ENCODE assay signal across 1 cellular context in the genomic region with DNA sequence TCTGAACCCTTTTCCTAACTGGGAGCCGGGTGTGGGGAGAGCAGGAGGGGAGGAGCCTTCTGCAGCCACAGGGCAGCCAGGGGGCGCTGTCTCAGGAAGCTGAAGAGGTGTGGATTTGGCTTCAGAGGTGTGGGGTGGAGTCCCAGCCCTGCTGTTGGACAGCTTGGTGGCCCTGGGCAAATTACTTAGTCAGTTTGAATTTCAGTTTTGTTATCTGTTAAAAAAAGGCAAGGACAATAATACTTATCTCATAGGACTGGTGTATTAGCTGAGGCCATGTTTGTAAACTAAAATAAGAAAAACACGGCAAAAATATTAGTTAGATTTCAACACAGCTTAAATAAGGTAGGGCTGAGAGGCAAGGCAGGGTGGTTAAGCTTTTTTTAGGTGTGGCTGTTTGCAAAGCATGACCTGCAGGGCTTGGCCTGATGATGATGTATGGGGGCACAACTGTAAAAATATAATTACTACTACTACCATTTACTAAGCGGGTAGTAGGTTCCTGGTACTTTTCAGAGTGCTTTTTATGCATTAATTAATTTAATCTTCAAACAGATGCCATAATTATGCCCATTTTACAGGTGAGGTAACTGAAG.
A peak's percentile ranks its signal among the peaks of the same experiment; 100 is the strongest.
TF ChIP-seq lines count a peak whose summit lies in the region.

No MANE protein-coding gene starts in this region.

TF ChIP-seq in K562, 482 proteins besides CTCF, POLR2A, EP300 and RAD21 (continued from another document and continues in another):
- TF ChIP-seq, protein P1, sequence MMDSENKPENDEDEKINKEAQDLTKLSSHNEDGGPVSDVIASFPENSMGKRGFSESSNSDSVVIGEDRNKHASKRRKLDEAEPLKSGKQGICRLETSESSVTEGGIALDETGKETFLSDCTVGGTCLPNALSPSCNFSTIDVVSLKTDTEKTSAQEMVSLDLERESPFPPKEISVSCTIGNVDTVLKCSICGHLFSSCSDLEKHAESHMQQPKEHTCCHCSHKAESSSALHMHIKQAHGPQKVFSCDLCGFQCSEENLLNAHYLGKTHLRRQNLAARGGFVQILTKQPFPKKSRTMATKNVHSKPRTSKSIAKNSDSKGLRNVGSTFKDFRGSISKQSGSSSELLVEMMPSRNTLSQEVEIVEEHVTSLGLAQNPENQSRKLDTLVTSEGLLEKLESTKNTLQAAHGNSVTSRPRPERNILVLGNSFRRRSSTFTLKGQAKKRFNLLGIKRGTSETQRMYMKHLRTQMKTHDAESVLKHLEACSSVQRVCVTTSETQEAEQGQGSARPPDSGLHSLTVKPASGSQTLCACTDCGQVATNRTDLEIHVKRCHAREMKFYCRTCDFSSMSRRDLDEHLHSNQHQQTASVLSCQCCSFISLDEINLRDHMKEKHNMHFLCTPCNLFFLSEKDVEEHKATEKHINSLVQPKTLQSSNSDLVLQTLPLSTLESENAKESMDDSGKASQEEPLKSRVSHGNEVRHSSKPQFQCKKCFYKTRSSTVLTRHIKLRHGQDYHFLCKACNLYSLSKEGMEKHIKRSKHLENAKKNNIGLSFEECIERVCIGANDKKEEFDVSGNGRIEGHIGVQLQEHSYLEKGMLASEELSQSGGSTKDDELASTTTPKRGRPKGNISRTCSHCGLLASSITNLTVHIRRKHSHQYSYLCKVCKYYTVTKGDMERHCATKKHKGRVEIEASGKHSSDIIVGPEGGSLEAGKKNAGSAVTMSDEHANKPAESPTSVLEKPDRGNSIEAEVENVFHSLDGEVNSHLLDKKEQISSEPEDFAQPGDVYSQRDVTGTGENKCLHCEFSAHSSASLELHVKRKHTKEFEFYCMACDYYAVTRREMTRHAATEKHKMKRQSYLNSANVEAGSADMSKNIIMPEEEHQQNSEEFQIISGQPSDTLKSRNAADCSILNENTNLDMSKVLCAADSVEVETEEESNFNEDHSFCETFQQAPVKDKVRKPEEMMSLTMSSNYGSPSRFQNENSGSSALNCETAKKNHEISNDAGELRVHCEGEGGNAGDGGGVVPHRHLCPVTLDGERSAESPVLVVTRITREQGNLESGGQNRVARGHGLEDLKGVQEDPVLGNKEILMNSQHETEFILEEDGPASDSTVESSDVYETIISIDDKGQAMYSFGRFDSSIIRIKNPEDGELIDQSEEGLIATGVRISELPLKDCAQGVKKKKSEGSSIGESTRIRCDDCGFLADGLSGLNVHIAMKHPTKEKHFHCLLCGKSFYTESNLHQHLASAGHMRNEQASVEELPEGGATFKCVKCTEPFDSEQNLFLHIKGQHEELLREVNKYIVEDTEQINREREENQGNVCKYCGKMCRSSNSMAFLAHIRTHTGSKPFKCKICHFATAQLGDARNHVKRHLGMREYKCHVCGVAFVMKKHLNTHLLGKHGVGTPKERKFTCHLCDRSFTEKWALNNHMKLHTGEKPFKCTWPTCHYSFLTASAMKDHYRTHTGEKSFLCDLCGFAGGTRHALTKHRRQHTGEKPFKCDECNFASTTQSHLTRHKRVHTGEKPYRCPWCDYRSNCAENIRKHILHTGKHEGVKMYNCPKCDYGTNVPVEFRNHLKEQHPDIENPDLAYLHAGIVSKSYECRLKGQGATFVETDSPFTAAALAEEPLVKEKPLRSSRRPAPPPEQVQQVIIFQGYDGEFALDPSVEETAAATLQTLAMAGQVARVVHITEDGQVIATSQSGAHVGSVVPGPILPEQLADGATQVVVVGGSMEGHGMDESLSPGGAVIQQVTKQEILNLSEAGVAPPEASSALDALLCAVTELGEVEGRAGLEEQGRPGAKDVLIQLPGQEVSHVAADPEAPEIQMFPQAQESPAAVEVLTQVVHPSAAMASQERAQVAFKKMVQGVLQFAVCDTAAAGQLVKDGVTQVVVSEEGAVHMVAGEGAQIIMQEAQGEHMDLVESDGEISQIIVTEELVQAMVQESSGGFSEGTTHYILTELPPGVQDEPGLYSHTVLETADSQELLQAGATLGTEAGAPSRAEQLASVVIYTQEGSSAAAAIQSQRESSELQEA (IDR thresholded peaks at IDR 0.05; ENCODE audit: low read depth) = no peak
- TF ChIP-seq SRSF7 (optimal IDR thresholded peaks at IDR 0.05; ENCODE audit: low read depth, low read length) = no peak
- peak; percentile 25; the same call in 1 of the 2 replicates for TF ChIP-seq LCOR (CRISPR knock-in tag; IDR thresholded peaks at IDR 0.05)
- TF ChIP-seq, protein P2, sequence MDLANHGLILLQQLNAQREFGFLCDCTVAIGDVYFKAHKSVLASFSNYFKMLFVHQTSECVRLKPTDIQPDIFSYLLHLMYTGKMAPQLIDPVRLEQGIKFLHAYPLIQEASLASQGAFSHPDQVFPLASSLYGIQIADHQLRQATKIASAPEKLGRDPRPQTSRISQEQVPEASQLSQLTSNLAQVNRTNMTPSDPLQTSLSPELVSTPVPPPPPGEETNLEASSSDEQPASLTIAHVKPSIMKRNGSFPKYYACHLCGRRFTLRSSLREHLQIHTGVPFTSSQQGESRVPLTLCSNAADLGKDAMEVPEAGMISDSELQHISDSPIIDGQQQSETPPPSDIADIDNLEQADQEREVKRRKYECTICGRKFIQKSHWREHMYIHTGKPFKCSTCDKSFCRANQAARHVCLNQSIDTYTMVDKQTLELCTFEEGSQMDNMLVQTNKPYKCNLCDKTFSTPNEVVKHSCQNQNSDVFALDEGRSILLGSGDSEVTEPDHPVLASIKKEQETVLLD (IDR thresholded peaks at IDR 0.05) = no peak
- TF ChIP-seq, protein P3, sequence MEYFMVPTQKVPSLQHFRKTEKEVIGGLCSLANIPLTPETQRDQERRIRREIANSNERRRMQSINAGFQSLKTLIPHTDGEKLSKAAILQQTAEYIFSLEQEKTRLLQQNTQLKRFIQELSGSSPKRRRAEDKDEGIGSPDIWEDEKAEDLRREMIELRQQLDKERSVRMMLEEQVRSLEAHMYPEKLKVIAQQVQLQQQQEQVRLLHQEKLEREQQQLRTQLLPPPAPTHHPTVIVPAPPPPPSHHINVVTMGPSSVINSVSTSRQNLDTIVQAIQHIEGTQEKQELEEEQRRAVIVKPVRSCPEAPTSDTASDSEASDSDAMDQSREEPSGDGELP (CRISPR knock-in tag; IDR thresholded peaks at IDR 0.05; ENCODE audit: borderline replicate concordance) = peak; percentile 56; the same call in 1 of the 2 replicates
- no peak for TF ChIP-seq NRF1 (conservative IDR thresholded peaks at IDR 0.05 in 1 of 2, IDR thresholded peaks at IDR 0.05 in 1 of 2)
- TF ChIP-seq, protein P4, sequence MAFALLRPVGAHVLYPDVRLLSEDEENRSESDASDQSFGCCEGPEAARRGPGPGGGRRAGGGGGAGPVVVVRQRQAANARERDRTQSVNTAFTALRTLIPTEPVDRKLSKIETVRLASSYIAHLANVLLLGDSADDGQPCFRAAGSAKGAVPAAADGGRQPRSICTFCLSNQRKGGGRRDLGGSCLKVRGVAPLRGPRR (CRISPR knock-in tag; IDR thresholded peaks at IDR 0.05) = no peak
- no peak; the same call in 1 of the 2 replicates for TF ChIP-seq SMARCA4 (IDR thresholded peaks at IDR 0.05)
- TF ChIP-seq, protein P5, sequence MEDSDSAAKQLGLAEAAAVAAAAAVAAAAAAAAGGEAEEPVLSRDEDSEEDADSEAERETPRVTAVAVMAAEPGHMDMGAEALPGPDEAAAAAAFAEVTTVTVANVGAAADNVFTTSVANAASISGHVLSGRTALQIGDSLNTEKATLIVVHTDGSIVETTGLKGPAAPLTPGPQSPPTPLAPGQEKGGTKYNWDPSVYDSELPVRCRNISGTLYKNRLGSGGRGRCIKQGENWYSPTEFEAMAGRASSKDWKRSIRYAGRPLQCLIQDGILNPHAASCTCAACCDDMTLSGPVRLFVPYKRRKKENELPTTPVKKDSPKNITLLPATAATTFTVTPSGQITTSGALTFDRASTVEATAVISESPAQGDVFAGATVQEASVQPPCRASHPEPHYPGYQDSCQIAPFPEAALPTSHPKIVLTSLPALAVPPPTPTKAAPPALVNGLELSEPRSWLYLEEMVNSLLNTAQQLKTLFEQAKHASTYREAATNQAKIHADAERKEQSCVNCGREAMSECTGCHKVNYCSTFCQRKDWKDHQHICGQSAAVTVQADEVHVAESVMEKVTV (CRISPR knock-in tag; IDR thresholded peaks at IDR 0.05) = peak; percentile 73
- no peak for TF ChIP-seq ILF3 (IDR thresholded peaks at IDR 0.05; ENCODE audit: borderline replicate concordance)
- no peak for TF ChIP-seq ZKSCAN3 (CRISPR knock-in tag; IDR thresholded peaks at IDR 0.05)
- no peak for TF ChIP-seq SMARCC2 (IDR thresholded peaks at IDR 0.05; ENCODE audit: low read depth)
- no peak for TF ChIP-seq HNRNPL (IDR thresholded peaks at IDR 0.05; ENCODE audit: low read depth, low read length)
- TF ChIP-seq TCF7L2 (IDR thresholded peaks at IDR 0.05; ENCODE audit: low read depth, low read length) = no peak
- TF ChIP-seq RCOR1 (IDR thresholded peaks at IDR 0.05; ENCODE audit: borderline replicate concordance in 1 of 2, low read depth in 2 of 2, low read length in 2 of 2) = peak in 1 of 2 experiments; percentile 63; a peak in 2 of 4 replicates
- TF ChIP-seq ZNF324 (CRISPR knock-in tag; IDR thresholded peaks at IDR 0.05) = no peak
- no peak for TF ChIP-seq ZNF764 (CRISPR knock-in tag; IDR thresholded peaks at IDR 0.05; ENCODE audit: low read depth)
- no peak for TF ChIP-seq PTBP1 (IDR thresholded peaks at IDR 0.05; ENCODE audit: low read depth, low read length)
- no peak for TF ChIP-seq ZNF282 (CRISPR knock-in tag; IDR thresholded peaks at IDR 0.05)
- TF ChIP-seq, protein P6, sequence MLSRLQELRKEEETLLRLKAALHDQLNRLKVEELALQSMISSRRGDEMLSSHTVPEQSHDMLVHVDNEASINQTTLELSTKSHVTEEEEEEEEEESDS (CRISPR knock-in tag; IDR thresholded peaks at IDR 0.05) = no peak
- TF ChIP-seq SIN3B (IDR thresholded peaks at IDR 0.05; ENCODE audit: low read depth) = 0 out of 2 replicates have a peak, but pooled peaks have one; percentile 10
- TF ChIP-seq, protein P7, sequence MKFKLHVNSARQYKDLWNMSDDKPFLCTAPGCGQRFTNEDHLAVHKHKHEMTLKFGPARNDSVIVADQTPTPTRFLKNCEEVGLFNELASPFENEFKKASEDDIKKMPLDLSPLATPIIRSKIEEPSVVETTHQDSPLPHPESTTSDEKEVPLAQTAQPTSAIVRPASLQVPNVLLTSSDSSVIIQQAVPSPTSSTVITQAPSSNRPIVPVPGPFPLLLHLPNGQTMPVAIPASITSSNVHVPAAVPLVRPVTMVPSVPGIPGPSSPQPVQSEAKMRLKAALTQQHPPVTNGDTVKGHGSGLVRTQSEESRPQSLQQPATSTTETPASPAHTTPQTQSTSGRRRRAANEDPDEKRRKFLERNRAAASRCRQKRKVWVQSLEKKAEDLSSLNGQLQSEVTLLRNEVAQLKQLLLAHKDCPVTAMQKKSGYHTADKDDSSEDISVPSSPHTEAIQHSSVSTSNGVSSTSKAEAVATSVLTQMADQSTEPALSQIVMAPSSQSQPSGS (CRISPR knock-in tag; IDR thresholded peaks at IDR 0.05) = no peak
- no peak for TF ChIP-seq XRCC3 (IDR thresholded peaks at IDR 0.05)
- no peak for TF ChIP-seq THRAP3 (IDR thresholded peaks at IDR 0.05; ENCODE audit: borderline replicate concordance)
- TF ChIP-seq MCM5 (IDR thresholded peaks at IDR 0.05; ENCODE audit: low read depth) = no peak
- TF ChIP-seq, protein P8, sequence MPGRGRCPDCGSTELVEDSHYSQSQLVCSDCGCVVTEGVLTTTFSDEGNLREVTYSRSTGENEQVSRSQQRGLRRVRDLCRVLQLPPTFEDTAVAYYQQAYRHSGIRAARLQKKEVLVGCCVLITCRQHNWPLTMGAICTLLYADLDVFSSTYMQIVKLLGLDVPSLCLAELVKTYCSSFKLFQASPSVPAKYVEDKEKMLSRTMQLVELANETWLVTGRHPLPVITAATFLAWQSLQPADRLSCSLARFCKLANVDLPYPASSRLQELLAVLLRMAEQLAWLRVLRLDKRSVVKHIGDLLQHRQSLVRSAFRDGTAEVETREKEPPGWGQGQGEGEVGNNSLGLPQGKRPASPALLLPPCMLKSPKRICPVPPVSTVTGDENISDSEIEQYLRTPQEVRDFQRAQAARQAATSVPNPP (IDR thresholded peaks at IDR 0.05; ENCODE audit: borderline replicate concordance, insufficient read depth, insufficient read length) = no peak
- TF ChIP-seq SRF (CRISPR knock-in tag; IDR thresholded peaks at IDR 0.05) = 0 out of 4 replicates have a peak, but pooled peaks of 1 of the 2 experiments have one; percentile 46
- no peak for TF ChIP-seq KHSRP (IDR thresholded peaks at IDR 0.05)
- TF ChIP-seq L3MBTL2 (IDR thresholded peaks at IDR 0.05) = peak; percentile 54; the same call in 1 of the 2 replicates
- TF ChIP-seq YY1 (IDR thresholded peaks at IDR 0.05; ENCODE audit: borderline replicate concordance in 1 of 3, control insufficient read depth in 1 of 3, extremely low read depth in 1 of 3, insufficient read depth in 3 of 3, insufficient read length in 1 of 3, insufficient replicate concordance in 2 of 3, low read depth in 1 of 3, low read length in 2 of 3) = peak in 1 of 3 experiments; percentile 18
- TF ChIP-seq SMC3 (conservative IDR thresholded peaks at IDR 0.05; ENCODE audit: insufficient read depth, low read depth, low read length) = peak; percentile 92
- no peak for TF ChIP-seq NBN (IDR thresholded peaks at IDR 0.05; ENCODE audit: low read depth)
- no peak for TF ChIP-seq ZNF165 (CRISPR knock-in tag; IDR thresholded peaks at IDR 0.05; ENCODE audit: borderline replicate concordance)
- no peak for TF ChIP-seq ZFP30 (CRISPR knock-in tag; IDR thresholded peaks at IDR 0.05; ENCODE audit: borderline replicate concordance)
- TF ChIP-seq, protein P9, sequence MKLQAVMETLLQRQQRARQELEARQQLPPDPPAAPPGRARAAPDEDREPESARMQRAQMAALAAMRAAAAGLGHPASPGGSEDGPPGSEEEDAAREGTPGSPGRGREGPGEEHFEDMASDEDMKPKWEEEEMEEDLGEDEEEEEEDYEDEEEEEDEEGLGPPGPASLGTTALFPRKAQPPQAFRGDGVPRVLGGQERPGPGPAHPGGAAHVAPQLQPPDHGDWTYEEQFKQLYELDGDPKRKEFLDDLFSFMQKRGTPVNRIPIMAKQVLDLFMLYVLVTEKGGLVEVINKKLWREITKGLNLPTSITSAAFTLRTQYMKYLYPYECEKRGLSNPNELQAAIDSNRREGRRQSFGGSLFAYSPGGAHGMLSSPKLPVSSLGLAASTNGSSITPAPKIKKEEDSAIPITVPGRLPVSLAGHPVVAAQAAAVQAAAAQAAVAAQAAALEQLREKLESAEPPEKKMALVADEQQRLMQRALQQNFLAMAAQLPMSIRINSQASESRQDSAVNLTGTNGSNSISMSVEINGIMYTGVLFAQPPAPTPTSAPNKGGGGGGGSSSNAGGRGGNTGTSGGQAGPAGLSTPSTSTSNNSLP (IDR thresholded peaks at IDR 0.05; ENCODE audit: borderline replicate concordance, low read depth, low read length) = no peak
- TF ChIP-seq BDP1 (IDR thresholded peaks at IDR 0.05; ENCODE audit: insufficient read depth, insufficient read length) = no peak
- TF ChIP-seq CXXC5 (CRISPR knock-in tag; IDR thresholded peaks at IDR 0.05) = 0 out of 2 replicates have a peak, but pooled peaks have one; percentile 15
- TF ChIP-seq ZNF41 (CRISPR knock-in tag; conservative IDR thresholded peaks at IDR 0.05) = no peak
- TF ChIP-seq SRSF9 (IDR thresholded peaks at IDR 0.05; ENCODE audit: borderline replicate concordance, low read depth, low read length) = no peak
- no peak for TF ChIP-seq XRCC4 (IDR thresholded peaks at IDR 0.05; ENCODE audit: extremely low read depth, insufficient read depth, insufficient read length)
- TF ChIP-seq ZNF785 (CRISPR knock-in tag; IDR thresholded peaks at IDR 0.05) = no peak
- TF ChIP-seq, protein P10, sequence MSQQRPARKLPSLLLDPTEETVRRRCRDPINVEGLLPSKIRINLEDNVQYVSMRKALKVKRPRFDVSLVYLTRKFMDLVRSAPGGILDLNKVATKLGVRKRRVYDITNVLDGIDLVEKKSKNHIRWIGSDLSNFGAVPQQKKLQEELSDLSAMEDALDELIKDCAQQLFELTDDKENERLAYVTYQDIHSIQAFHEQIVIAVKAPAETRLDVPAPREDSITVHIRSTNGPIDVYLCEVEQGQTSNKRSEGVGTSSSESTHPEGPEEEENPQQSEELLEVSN (IDR thresholded peaks at IDR 0.05; ENCODE audit: borderline replicate concordance in 1 of 2, extremely low read depth in 1 of 2, insufficient read depth in 1 of 2, insufficient read length in 1 of 2, low read depth in 1 of 2, low read length in 1 of 2, poor library complexity in 1 of 2, severe bottlenecking in 1 of 2) = no peak
- no peak for TF ChIP-seq ZNF263 (CRISPR knock-in tag; IDR thresholded peaks at IDR 0.05; ENCODE audit: borderline replicate concordance)
- no peak for TF ChIP-seq ELF1 (tag; IDR thresholded peaks at IDR 0.05)
